11 cellular contexts compared by ENCODE assay signal in the genomic region with DNA sequence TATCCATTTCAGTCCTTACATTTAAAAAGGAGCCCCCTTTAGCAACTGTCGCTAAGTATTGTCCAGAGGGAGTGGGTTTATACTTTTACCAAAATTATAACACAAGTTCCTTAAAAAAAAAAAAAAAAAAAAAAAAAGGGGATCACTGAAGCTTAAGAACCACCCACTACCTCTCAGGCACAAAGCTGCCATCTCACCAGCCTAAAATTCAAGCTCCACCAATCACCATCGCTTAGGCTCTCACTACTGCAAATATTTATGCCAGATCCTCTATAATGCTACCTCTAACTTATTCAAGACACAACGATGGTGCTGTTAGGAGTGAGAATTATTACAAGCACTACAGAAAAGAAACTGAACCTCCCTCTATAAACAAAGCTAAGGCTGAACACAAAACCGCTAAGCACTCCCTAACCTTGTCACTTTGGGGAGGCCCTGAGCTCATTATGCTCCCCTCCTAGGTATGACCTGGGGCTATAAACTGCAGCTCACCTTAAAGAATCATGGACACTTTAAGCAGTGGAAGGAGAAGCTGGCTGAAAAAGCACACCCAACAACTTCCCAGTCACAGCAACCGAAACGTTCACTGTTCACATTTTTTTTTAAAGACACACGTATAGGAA. TPM values are rescaled to one million over a fixed set of nuclear protein-coding genes. Genes with fewer than 3 reads are reported as not detected.
DNase-seq lines count a peak whose midpoint lies in the region; ATAC-seq, FAIRE-seq and TF ChIP-seq lines count a peak whose summit lies in the region.
"Had no signal": no experiment of that assay in that cellular context is flagged by ENCODE, and none has a peak within 500 bp of the region (broad histone marks: within the 10 kb centered on the region; RNA-seq: fewer than 3 reads in every experiment).

No MANE protein-coding gene starts in this region.

- peak overlapping the region; percentile 91 for H3K27ac ChIP-seq in VCaP
- peak overlapping the region; percentile 47 for H3K27ac ChIP-seq in HepG2 (ENCODE audit: extremely low read length, insufficient read depth, low read length)
- peak overlapping the region; percentile 84 to 93 (median 84) for H3K27ac ChIP-seq in thyroid gland

- TF ChIP-seq POLR2A in HepG2 (IDR thresholded peaks at IDR 0.05; ENCODE audit: insufficient read depth in 1 of 2, low read depth in 2 of 2, low read length in 2 of 2): no peak
- peak in 1 of 2 donors; percentile 8 for TF ChIP-seq POLR2A in thyroid gland (IDR thresholded peaks at IDR 0.05)

- peaks cover 82% of the 10 kb centered on the region for H3K4me1 ChIP-seq in HepG2 (ENCODE audit: insufficient read depth, low read length)
- peaks cover 42 to 50% of the 10 kb centered on the region in 2 donors for H3K4me1 ChIP-seq in thyroid gland

- no peak for TF ChIP-seq EP300 in HepG2 (IDR thresholded peaks at IDR 0.05; ENCODE audit: low read depth in 2 of 2, low read length in 2 of 2)
- no peak for TF ChIP-seq EP300 in HepG2 (CRISPR knock-in tag; IDR thresholded peaks at IDR 0.05; ENCODE audit: borderline replicate concordance)

- peaks cover 23% of the 10 kb centered on the region for H3K4me1 Mint-ChIP-seq in activated CD4-positive, alpha-beta T cell treated with anti-CD3 and anti-CD28 coated beads, Interleukin-2, amount 10 ng/mL, durations not matched to agents 24 days and 14 days

- BruUV-seq in HepG2 (replicated peaks; lab: Mats Ljungman, UMichigan): TSS peak; percentile 16

- peak overlapping the region; percentile 94 for H3K9ac ChIP-seq in HepG2 (ENCODE audit: insufficient read depth, low read depth, low read length)

- H3K27ac Mint-ChIP-seq in activated CD4-positive, alpha-beta T cell treated with anti-CD3 and anti-CD28 coated beads, Interleukin-2, amount 10 ng/mL, durations not matched to agents 24 days and 14 days: no peak overlapping the region
- H3K27ac Mint-ChIP-seq: activated naive CD8-positive, alpha-beta T cell treated with anti-CD3 and anti-CD28 coated beads, Interleukin-2, amount 10 ng/mL, durations not matched to agents 7 days and 5 days had no signal

- WGBS in HepG2 (ENCODE audit: low lambda C conversion rate): 22% methylated on average over 7 of the region's 7 CpGs
- 35 to 39% methylated on average over 7 of the region's 7 CpGs for WGBS in thyroid gland, 2 donors

- no peaks in the 10 kb centered on the region for H3K36me3 Mint-ChIP-seq in activated CD4-positive, alpha-beta T cell treated with anti-CD3 and anti-CD28 coated beads, Interleukin-2, amount 10 ng/mL, durations not matched to agents 24 days and 14 days (ENCODE audit: low read depth)

- no peaks in the 10 kb centered on the region for H3K9me3 ChIP-seq in HepG2 (ENCODE audit: low read length)
- H3K9me3 ChIP-seq in thyroid gland: no peaks in the 10 kb centered on the region

- peaks cover 65% of the 10 kb centered on the region for H3K27me3 Mint-ChIP-seq in activated CD4-positive, alpha-beta T cell treated with anti-CD3 and anti-CD28 coated beads, Interleukin-2, amount 10 ng/mL, durations not matched to agents 24 days and 14 days

- H3K36me3 ChIP-seq in HepG2 (replicated peaks in 1 of 2; ENCODE audit: control insufficient read depth in 1 of 2, insufficient read depth in 2 of 2, low read length in 2 of 2): peaks cover 20 to 53% of the 10 kb centered on the region in 2 experiments
- H3K36me3 ChIP-seq in thyroid gland: no peaks in the 10 kb centered on the region

- in situ Hi-C loops in HepG2 (cut with HindIII; ENCODE audit: extremely low pct_ligation_motif_present, low pct_unique_long_range_greater_than_20kb): loop anchor here (5.0 kb wide), 2 partner anchors 61 to 206 kb away; no protein-coding TSS in a partner anchor

- no peaks in the 10 kb centered on the region for H3K9me3 Mint-ChIP-seq in activated CD4-positive, alpha-beta T cell treated with anti-CD3 and anti-CD28 coated beads, Interleukin-2, amount 10 ng/mL, durations not matched to agents 24 days and 14 days
- H3K9me3 Mint-ChIP-seq: activated naive CD8-positive, alpha-beta T cell treated with anti-CD3 and anti-CD28 coated beads, Interleukin-2, amount 10 ng/mL, durations not matched to agents 7 days and 5 days had no signal

- peak overlapping the region; percentile 47 for H3K4me3 Mint-ChIP-seq in activated CD4-positive, alpha-beta T cell treated with anti-CD3 and anti-CD28 coated beads, Interleukin-2, amount 10 ng/mL, durations not matched to agents 24 days and 14 days

- peaks cover 80% of the 10 kb centered on the region for H3K79me2 ChIP-seq in HepG2 (ENCODE audit: insufficient read depth, low read length)

- TF ChIP-seq RAD21 in HepG2 (CRISPR knock-in tag; IDR thresholded peaks at IDR 0.05): no peak

- no peak for FAIRE-seq in HepG2 (lab: Jason Lieb, UNC)

- no peak for DNase-seq in activated CD4-positive, alpha-beta T cell treated with anti-CD3 and anti-CD28 coated beads, Interleukin-2, amount 10 ng/mL, durations not matched to agents 24 days and 14 days
- no peak for DNase-seq in activated CD4-positive, alpha-beta T cell treated with anti-CD3 and anti-CD28 coated beads, Interleukin-2, amount 50 U/mL, for 48 hours
- DNase-seq in HepG2 (ENCODE audit: low spot score) (no peak), thyroid gland (peak in 1 of 2 donors; percentile 35), inferior parietal cortex (ENCODE audit: extremely low spot score) (no peak), Right ventricle myocardium superior (no peak)
- DNase-seq: activated CD4-positive, alpha-beta T cell treated with anti-CD3 and anti-CD28 coated beads for 48 hours; left ventricle myocardium superior had no signal

- peaks cover 69% of the 10 kb centered on the region for H4K20me1 ChIP-seq in HepG2 (ENCODE audit: insufficient read depth, low read length)

- no peaks in the 10 kb centered on the region; a peak in 1 of 5 replicates for H3K27me3 ChIP-seq in HepG2 (ENCODE audit: control insufficient read depth in 1 of 2, insufficient read depth in 2 of 2, low read length in 2 of 2)
- H3K27me3 ChIP-seq in thyroid gland: no peaks in the 10 kb centered on the region

- H2AFZ ChIP-seq in HepG2 (ENCODE audit: low read length): no peak overlapping the region

- H3K4me3 ChIP-seq in HepG2 (replicated peaks in 1 of 3; ENCODE audit: insufficient read depth in 1 of 3, low read depth in 2 of 3, low read length in 3 of 3): peak overlapping the region; percentile 80 to 98 (median 88)
- H3K4me3 ChIP-seq in thyroid gland (replicated peaks in 1 of 3): no peak overlapping the region

- CTCF ChIA-PET in HepG2 (lab: Yijun Ruan, JAX; ENCODE audit: low intra/inter-chr PET ratio, low total read pairs): interaction anchor here (1.3 to 1.5 kb wide), 2 partner anchors 207 to 268 kb away, joined by 3 to 6 read pairs; no protein-coding TSS in a partner anchor

- peak overlapping the region; percentile 87 for H3K4me2 ChIP-seq in HepG2 (ENCODE audit: low read depth, low read length)

- intact Hi-C loops in activated CD4-positive, alpha-beta T cell treated with anti-CD3 and anti-CD28 coated beads, Interleukin-2, amount 10 ng/mL, durations not matched to agents 24 days and 14 days (cut with micrococcal nuclease): no loop called here
- intact Hi-C loops in HepG2 (cut with micrococcal nuclease; ENCODE audit: unreplicated experiment) (loop anchor here (5.0 kb wide), 1 partner anchor 46 kb away; no protein-coding TSS in a partner anchor), thyroid gland (cut with DNase I) (loop anchor here (10.0 kb wide), 1 partner anchor 209 kb away; no protein-coding TSS in a partner anchor), Right ventricle myocardium superior (cut with DNase I) (loop anchor here (5.0 kb wide), 2 partner anchors 206 to 266 kb away; no protein-coding TSS in a partner anchor)

- no peak for ATAC-seq in HepG2
- no peak for ATAC-seq in Right ventricle myocardium superior (ENCODE audit: poor library complexity)
- ATAC-seq in HG02938 (IDR thresholded peaks at IDR 0.05; ENCODE audit: unreplicated experiment): no peak
- ATAC-seq: left ventricle myocardium superior had no signal

- TF ChIP-seq CTCF in VCaP (conservative IDR thresholded peaks at IDR 0.05): no peak
- TF ChIP-seq CTCF in HepG2 (CRISPR knock-in tag; IDR thresholded peaks at IDR 0.05): no peak
- TF ChIP-seq CTCF in thyroid gland (IDR thresholded peaks at IDR 0.05): no peak

- POLR2A ChIA-PET in HepG2 (lab: Yijun Ruan, JAX): interaction anchor here (0.6 to 8.6 kb wide), 24 partner anchors 10 to 274 kb away, joined by 3 to 232 read pairs (median 8); a partner anchor contains a TSS

RNA-seq across cellular contexts. Expression of a gene that starts 3.6 kb away (rescaled TPM):
- total RNA-seq in activated CD4-positive, alpha-beta T cell treated with anti-CD3 and anti-CD28 coated beads, Interleukin-2, amount 10 ng/mL, durations not matched to agents 24 days and 14 days: 0.75 and 1.1 TPM in 2 replicates
- total RNA-seq in HepG2 (2016; rRNA removed; fragmentation: Illumina TruSeq; extraction: Trizol) (28.9 and 34.3 TPM in 2 replicates), thyroid gland (10 to 100 TPM; 31.2 to 45.4 (median 41.5) TPM), Right ventricle myocardium superior (4.1 TPM)
- 3.1 and 4.0 TPM in 2 replicates for total RNA-seq in HepG2 (2016; cell fraction: cytosol; rRNA removed; fragmentation: Illumina TruSeq; extraction: Trizol; ENCODE audit: low read depth)
- 27.1 and 33.9 TPM in 2 replicates for total RNA-seq in HepG2 (2016; cell fraction: insoluble cytoplasmic fraction; rRNA removed; fragmentation: Illumina TruSeq; extraction: Trizol)
- total RNA-seq in HepG2 (2016; cell fraction: membrane; rRNA removed; fragmentation: Illumina TruSeq; extraction: Trizol): 17.9 and 18.6 TPM in 2 replicates
- total RNA-seq in HepG2 (2016; cell fraction: nucleus; rRNA removed; fragmentation: Illumina TruSeq; extraction: Trizol): 49.9 and 55.0 TPM in 2 replicates
- 25.3 and 29.1 TPM in 2 replicates for polyA plus RNA-seq in HepG2 (2011; rRNA removed)
- 17.7 and 21.9 TPM in 2 replicates for polyA plus RNA-seq in HepG2 (2011; cell fraction: cytosol; rRNA removed)
- polyA plus RNA-seq in HepG2 (2011; cell fraction: nucleus; rRNA removed): 46.8 and 48.3 TPM in 2 replicates
- 41.5 and 51.6 TPM in 2 replicates for polyA plus RNA-seq in HepG2 (2012)
- polyA plus RNA-seq in HepG2 (2016; cell fraction: cytosol; fragmentation: Illumina TruSeq; extraction: Trizol; ENCODE audit: low read depth): 1.9 and 2.0 TPM in 2 replicates
- polyA plus RNA-seq in HepG2 (2016; cell fraction: insoluble cytoplasmic fraction; fragmentation: Illumina TruSeq; extraction: Trizol; ENCODE audit: low read depth): 21.1 and 22.9 TPM in 2 replicates
- 6.8 and 7.4 TPM in 2 replicates for polyA plus RNA-seq in HepG2 (2016; cell fraction: membrane; fragmentation: Illumina TruSeq; extraction: Trizol; ENCODE audit: low read depth)
- 38.4 and 40.1 TPM in 2 replicates for polyA plus RNA-seq in HepG2 (2016; cell fraction: nucleus; fragmentation: Illumina TruSeq; extraction: Trizol; ENCODE audit: insufficient read depth, low read depth)
- polyA minus RNA-seq in HepG2 (2011; rRNA and poly(A)+ RNA removed; ENCODE audit: low replicate concordance): 4.3 and 130 TPM in 2 replicates
- polyA minus RNA-seq in HepG2 (2011; cell fraction: cytosol; rRNA and poly(A)+ RNA removed): 61.0 and 69.9 TPM in 2 replicates
- polyA minus RNA-seq in HepG2 (2011; cell fraction: nucleus; rRNA and poly(A)+ RNA removed): 116 and 135 TPM in 2 replicates

RNA-seq across cellular contexts. Expression of a gene that starts 54.6 kb away (rescaled TPM):
- 6.1 and 8.7 TPM in 2 replicates for total RNA-seq in activated CD4-positive, alpha-beta T cell treated with anti-CD3 and anti-CD28 coated beads, Interleukin-2, amount 10 ng/mL, durations not matched to agents 24 days and 14 days
- total RNA-seq in HepG2 (2016; rRNA removed; fragmentation: Illumina TruSeq; extraction: Trizol) (12.5 and 20.2 TPM in 2 replicates), thyroid gland (10 to 100 TPM; 14.8 to 22.2 (median 17.9) TPM), Right ventricle myocardium superior (8.9 TPM)
- total RNA-seq in HepG2 (2016; cell fraction: cytosol; rRNA removed; fragmentation: Illumina TruSeq; extraction: Trizol; ENCODE audit: low read depth): 27.0 and 29.5 TPM in 2 replicates
- total RNA-seq in HepG2 (2016; cell fraction: insoluble cytoplasmic fraction; rRNA removed; fragmentation: Illumina TruSeq; extraction: Trizol): 10.0 and 17.8 TPM in 2 replicates
- 33.7 and 38.3 TPM in 2 replicates for total RNA-seq in HepG2 (2016; cell fraction: membrane; rRNA removed; fragmentation: Illumina TruSeq; extraction: Trizol)
- total RNA-seq in HepG2 (2016; cell fraction: nucleus; rRNA removed; fragmentation: Illumina TruSeq; extraction: Trizol): 16.4 and 19.2 TPM in 2 replicates
- polyA plus RNA-seq in HepG2 (2011; rRNA removed): 13.8 and 16.2 TPM in 2 replicates
- 6.9 and 11.0 TPM in 2 replicates for polyA plus RNA-seq in HepG2 (2011; cell fraction: cytosol; rRNA removed)
- polyA plus RNA-seq in HepG2 (2011; cell fraction: nucleus; rRNA removed): 9.8 and 10.3 TPM in 2 replicates
- polyA plus RNA-seq in HepG2 (2012): 17.2 and 21.4 TPM in 2 replicates
- polyA plus RNA-seq in HepG2 (2016; cell fraction: cytosol; fragmentation: Illumina TruSeq; extraction: Trizol; ENCODE audit: low read depth): 43.2 and 48.7 TPM in 2 replicates
- polyA plus RNA-seq in HepG2 (2016; cell fraction: insoluble cytoplasmic fraction; fragmentation: Illumina TruSeq; extraction: Trizol; ENCODE audit: low read depth): 35.4 and 41.7 TPM in 2 replicates
- polyA plus RNA-seq in HepG2 (2016; cell fraction: membrane; fragmentation: Illumina TruSeq; extraction: Trizol; ENCODE audit: low read depth): 77.8 and 84.1 TPM in 2 replicates
- polyA plus RNA-seq in HepG2 (2016; cell fraction: nucleus; fragmentation: Illumina TruSeq; extraction: Trizol; ENCODE audit: insufficient read depth, low read depth): 34.4 and 39.4 TPM in 2 replicates
- polyA minus RNA-seq in HepG2 (2011; rRNA and poly(A)+ RNA removed; ENCODE audit: low replicate concordance): 3.2 and 9.0 TPM in 2 replicates
- 16.2 and 19.4 TPM in 2 replicates for polyA minus RNA-seq in HepG2 (2011; cell fraction: cytosol; rRNA and poly(A)+ RNA removed)
- 19.1 and 23.7 TPM in 2 replicates for polyA minus RNA-seq in HepG2 (2011; cell fraction: nucleus; rRNA and poly(A)+ RNA removed)

Comparison
In these comparisons a context has a peak if more than half of its experiments do, and no peak if none do; other contexts are left out.
1. H3K4me3 ChIP-seq: peak in HepG2 (3 of 3); none in thyroid gland (0 of 3).
2. Peak in every context shown above with its lines, with median percentiles within 50 percentile points of each other: H3K27ac ChIP-seq.